2 cellular contexts compared by ENCODE assay signal in genomic region chr5:54278031-54278830, GRCh38.
TF ChIP-seq lines count a peak whose summit lies in the region.

No MANE protein-coding gene starts in this region.

TF ChIP-seq in GM23338, 12 proteins besides CTCF, POLR2A, EP300 and RAD21 (continued from another document):
- TF ChIP-seq REST (IDR thresholded peaks at IDR 0.05; ENCODE audit: unreplicated experiment) (no peak), JUNB (IDR thresholded peaks at IDR 0.05; ENCODE audit: unreplicated experiment) (no peak), ETS1 (IDR thresholded peaks at IDR 0.05) (no peak), ZNF462 (CRISPR knock-in tag; IDR thresholded peaks at IDR 0.05) (peak; percentile 69), STAT1 (IDR thresholded peaks at IDR 0.05; ENCODE audit: unreplicated experiment) (no peak)

TF ChIP-seq in K562, 482 proteins besides CTCF, POLR2A, EP300 and RAD21 (continued from another document):
- no peak for TF ChIP-seq PCBP1 (IDR thresholded peaks at IDR 0.05; ENCODE audit: low read depth, low read length, poor library complexity, severe bottlenecking)
- TF ChIP-seq SOX6 (IDR thresholded peaks at IDR 0.05), result peak; percentile 93
- peak; percentile 70 for TF ChIP-seq CBFA2T3 (IDR thresholded peaks at IDR 0.05)
- TF ChIP-seq GTF2F1 (IDR thresholded peaks at IDR 0.05; ENCODE audit: low read depth, low read length), result no peak
- TF ChIP-seq DPF2 (IDR thresholded peaks at IDR 0.05), result peak; percentile 88
- 0 out of 2 replicates have a peak, but pooled peaks have one; percentile 11 for TF ChIP-seq ETV1 (tag; conservative IDR thresholded peaks at IDR 0.05; ENCODE audit: low read depth)
- peak in 1 of 2 experiments; percentile 57; a peak in 2 of 4 replicates for TF ChIP-seq HDAC1 (IDR thresholded peaks at IDR 0.05)
- peak; percentile 63; the same call in 1 of the 2 replicates for TF ChIP-seq SMARCC2 (IDR thresholded peaks at IDR 0.05; ENCODE audit: low read depth)
- 0 out of 2 replicates have a peak, but pooled peaks have one; percentile 38 for TF ChIP-seq NBN (IDR thresholded peaks at IDR 0.05; ENCODE audit: low read depth)
- peak; percentile 75; the same call in 1 of the 2 replicates for TF ChIP-seq CTBP1 (IDR thresholded peaks at IDR 0.05; ENCODE audit: borderline replicate concordance)
- peak; percentile 83 for TF ChIP-seq ZEB2 (IDR thresholded peaks at IDR 0.05)
- TF ChIP-seq FOXM1 (IDR thresholded peaks at IDR 0.05; ENCODE audit: low read depth), result peak; percentile 37; the same call in 1 of the 2 replicates
- TF ChIP-seq FOXM1 (CRISPR knock-in tag; IDR thresholded peaks at IDR 0.05; ENCODE audit: low read depth), result no peak
- no peak for TF ChIP-seq SRSF3 (IDR thresholded peaks at IDR 0.05; ENCODE audit: insufficient read depth, low read length)
- peak; percentile 93 for TF ChIP-seq ARID1B (IDR thresholded peaks at IDR 0.05)
- peak; percentile 24; the same call in 1 of the 2 replicates for TF ChIP-seq JUND (IDR thresholded peaks at IDR 0.05; ENCODE audit: borderline replicate concordance, low read depth, low read length)
- TF ChIP-seq JUND (tag; IDR thresholded peaks at IDR 0.05; ENCODE audit: borderline replicate concordance, low read depth, low read length), result no peak
